ENCODE assay signal across 8 cellular contexts in genomic region chr17:64795342-64795741, GRCh38.
DNase-seq lines count a peak whose midpoint lies in the region; ATAC-seq and TF ChIP-seq lines count a peak whose summit lies in the region.
"Not testable (repeated sequence)": the region's sequence is repeated elsewhere in the genome, so short reads cannot be mapped to it uniquely, and the experiment has no call there.

No MANE protein-coding gene starts in this region.

- H3K4me1 ChIP-seq in BLaER1 (peaks cover 93% of the 10 kb centered on the region), lower lobe of right lung (peaks cover 32% of the 10 kb centered on the region), transverse colon (peaks cover 4 to 18% (median 10%) of the 10 kb centered on the region in 4 donors)
- H3K4me1 ChIP-seq in hepatocyte (ENCODE audit: insufficient read depth) = not testable (repeated sequence)

- not testable (repeated sequence) for TF ChIP-seq POLR2A in transverse colon (IDR thresholded peaks at IDR 0.05)

- DNase-seq in HL-60 (ENCODE audit: low read depth in 1 of 2, low spot score in 1 of 2); activated CD4-positive, alpha-beta T cell treated with anti-CD3 and anti-CD28 coated beads, Interleukin-2, amount 10 ng/mL, durations not matched to agents 24 days and 14 days; endothelial cell (ENCODE audit: low spot score); hepatocyte (ENCODE audit: low spot score); lower lobe of right lung; transverse colon: not testable (repeated sequence)

- not testable (repeated sequence) for H3K9me3 Mint-ChIP-seq in activated CD4-positive, alpha-beta T cell treated with anti-CD3 and anti-CD28 coated beads, Interleukin-2, amount 10 ng/mL, durations not matched to agents 24 days and 14 days; activated T-helper 17 cell treated with anti-CD3 and anti-CD28 coated beads, Interleukin-2, amount 50 U/mL, for 72 hours; endothelial cell (ENCODE audit: unreplicated experiment)

- H3K9me2 ChIP-seq in hepatocyte (replicated peaks; ENCODE audit: insufficient read depth) = not testable (repeated sequence)

- not testable (repeated sequence) for H3K79me2 ChIP-seq in hepatocyte

- H3K27me3 ChIP-seq in BLaER1; HL-60 (ENCODE audit: insufficient read depth, poor library complexity, severe bottlenecking); hepatocyte; lower lobe of right lung (ENCODE audit: low read depth); transverse colon: not testable (repeated sequence)

- not testable (repeated sequence) for H3K4me3 ChIP-seq in BLaER1; HL-60 (replicated peaks; ENCODE audit: insufficient read depth, low read length); hepatocyte; lower lobe of right lung; transverse colon

- H3K27me3 Mint-ChIP-seq in activated CD4-positive, alpha-beta T cell treated with anti-CD3 and anti-CD28 coated beads, Interleukin-2, amount 10 ng/mL, durations not matched to agents 24 days and 14 days; activated T-helper 17 cell treated with anti-CD3 and anti-CD28 coated beads, Interleukin-2, amount 50 U/mL, for 72 hours; endothelial cell (ENCODE audit: unreplicated experiment): not testable (repeated sequence)

- not testable (repeated sequence) for H3K36me3 ChIP-seq in BLaER1; hepatocyte (replicated peaks; ENCODE audit: insufficient read depth, low read depth); transverse colon
- peaks cover 10% of the 10 kb centered on the region for H3K36me3 ChIP-seq in lower lobe of right lung

- not testable (repeated sequence) for ATAC-seq in activated T-helper 17 cell treated with anti-CD3 and anti-CD28 coated beads, Interleukin-2, amount 50 U/mL, for 72 hours (replicated peaks); lower lobe of right lung

- H3K27ac Mint-ChIP-seq in activated CD4-positive, alpha-beta T cell treated with anti-CD3 and anti-CD28 coated beads, Interleukin-2, amount 10 ng/mL, durations not matched to agents 24 days and 14 days = peak overlapping the region; percentile 41
- peak overlapping the region; percentile 46 for H3K27ac Mint-ChIP-seq in activated T-helper 17 cell treated with anti-CD3 and anti-CD28 coated beads, Interleukin-2, amount 50 U/mL, for 72 hours
- H3K27ac Mint-ChIP-seq in endothelial cell (ENCODE audit: unreplicated experiment) = peak overlapping the region; percentile 91

- not testable (repeated sequence) for H3K4me3 Mint-ChIP-seq in activated CD4-positive, alpha-beta T cell treated with anti-CD3 and anti-CD28 coated beads, Interleukin-2, amount 10 ng/mL, durations not matched to agents 24 days and 14 days; activated T-helper 17 cell treated with anti-CD3 and anti-CD28 coated beads, Interleukin-2, amount 50 U/mL, for 72 hours; endothelial cell (ENCODE audit: unreplicated experiment)

- H3K4me1 Mint-ChIP-seq in activated CD4-positive, alpha-beta T cell treated with anti-CD3 and anti-CD28 coated beads, Interleukin-2, amount 10 ng/mL, durations not matched to agents 24 days and 14 days = peaks cover 30% of the 10 kb centered on the region
- peaks cover 12% of the 10 kb centered on the region for H3K4me1 Mint-ChIP-seq in activated T-helper 17 cell treated with anti-CD3 and anti-CD28 coated beads, Interleukin-2, amount 50 U/mL, for 72 hours
- peaks cover 31% of the 10 kb centered on the region for H3K4me1 Mint-ChIP-seq in endothelial cell (ENCODE audit: unreplicated experiment)

- not testable (repeated sequence) for TF ChIP-seq EP300 in transverse colon (IDR thresholded peaks at IDR 0.05; ENCODE audit: low read depth)

- not testable (repeated sequence) for H4K20me1 ChIP-seq in BLaER1; hepatocyte (ENCODE audit: insufficient read depth, poor library complexity, severe bottlenecking)

- H3K27ac ChIP-seq in BLaER1 = peak overlapping the region; percentile 70
- H3K27ac ChIP-seq in HL-60 (replicated peaks) = peak overlapping the region; percentile 43
- peak overlapping the region; percentile 58 for H3K27ac ChIP-seq in hepatocyte
- H3K27ac ChIP-seq in lower lobe of right lung = peak overlapping the region; percentile 70
- H3K27ac ChIP-seq in transverse colon = peak overlapping the region; percentile 66 to 76 (median 70)

- not testable (repeated sequence) for H2AFZ ChIP-seq in hepatocyte

- in situ Hi-C loops in transverse colon (cut with MboI; ENCODE audit: low pct_ligation_motif_present in 1 of 4, low pct_unique_long_range_greater_than_20kb in 1 of 4, low sequenced_read_pairs in 3 of 4) = not testable (repeated sequence)

- H3K9me3 ChIP-seq in BLaER1; hepatocyte (ENCODE audit: low read depth); lower lobe of right lung; transverse colon: not testable (repeated sequence)

- not testable (repeated sequence) for H3K9ac ChIP-seq in BLaER1

- 60% methylated on average over 1 of the region's 1 CpG for WGBS in hepatocyte (ENCODE audit: low lambda C conversion rate, missing lambda C conversion rate)
- 57% methylated on average over 1 of the region's 1 CpG; no CpG with 5 or more reads in 1 of the 2 donors for WGBS in transverse colon (ENCODE audit: low coverage in 1 of 2), 2 donors

- intact Hi-C loops in activated CD4-positive, alpha-beta T cell treated with anti-CD3 and anti-CD28 coated beads, Interleukin-2, amount 10 ng/mL, durations not matched to agents 24 days and 14 days (cut with micrococcal nuclease); lower lobe of right lung (cut with DNase I); transverse colon (cut with DNase I; ENCODE audit: low total_unique reads): not testable (repeated sequence)

- TF ChIP-seq CTCF in HL-60 (IDR thresholded peaks at IDR 0.05; ENCODE audit: insufficient read depth, low read length); endothelial cell (IDR thresholded peaks at IDR 0.05; ENCODE audit: unreplicated experiment); hepatocyte (IDR thresholded peaks at IDR 0.05; ENCODE audit: poor library complexity); lower lobe of right lung (IDR thresholded peaks at IDR 0.05); transverse colon (IDR thresholded peaks at IDR 0.05): not testable (repeated sequence)

- peak overlapping the region; percentile 73 for H3K4me2 ChIP-seq in BLaER1
- not testable (repeated sequence) for H3K4me2 ChIP-seq in hepatocyte

- peaks cover 29% of the 10 kb centered on the region for H3K36me3 Mint-ChIP-seq in activated CD4-positive, alpha-beta T cell treated with anti-CD3 and anti-CD28 coated beads, Interleukin-2, amount 10 ng/mL, durations not matched to agents 24 days and 14 days (ENCODE audit: low read depth)
- H3K36me3 Mint-ChIP-seq in activated T-helper 17 cell treated with anti-CD3 and anti-CD28 coated beads, Interleukin-2, amount 50 U/mL, for 72 hours (ENCODE audit: low read depth) = peaks cover 32% of the 10 kb centered on the region
- H3K36me3 Mint-ChIP-seq in endothelial cell (ENCODE audit: low read depth, unreplicated experiment) = not testable (repeated sequence)

Comparison
In these comparisons a context has a peak if more than half of its experiments do, and no peak if none do; other contexts are left out.
1. H3K27ac Mint-ChIP-seq: peak in every context shown above with its lines; median percentile 91 in endothelial cell; 46 in activated T-helper 17 cell treated with anti-CD3 and anti-CD28 coated beads, Interleukin-2, amount 50 U/mL, for 72 hours; 41 in activated CD4-positive, alpha-beta T cell treated with anti-CD3 and anti-CD28 coated beads, Interleukin-2, amount 10 ng/mL, durations not matched to agents 24 days and 14 days.